33 cellular contexts compared by ENCODE assay signal in genomic region chr15:70962084-70962483, GRCh38.
"Had no signal": no experiment of that assay in that cellular context is flagged by ENCODE, and none has a peak within 500 bp of the region (broad histone marks: within the 10 kb centered on the region; RNA-seq: fewer than 3 reads in every experiment).

No MANE protein-coding gene starts in this region.

- H3K4me3 ChIP-seq: MG63 had no signal

- DNase-seq: Karpas-422, Kasumi-1, MG63, MM.1S, MV-4-11, NCI-H1048, NCI-H1092, NCI-H1092 treated with DMSO at 0.1 percent for 48 hours, NCI-H1105, NCI-H1105 treated with DMSO at 0.1 percent for 48 hours, NCI-H1417, NCI-H1417 treated with DMSO at 0.1 percent for 48 hours, NCI-H1436, NCI-H1436 treated with DMSO at 0.1 percent for 48 hours, NCI-H146, NCI-H187, NCI-H187 treated with DMSO at 0.1 percent for 48 hours, NCI-H1930, NCI-H2029, NCI-H2029 treated with DMSO at 0.1 percent for 48 hours, NCI-H2081, NCI-H2081 treated with DMSO at 0.1 percent for 48 hours, NCI-H2107, NCI-H2171, NCI-H2171 treated with DMSO at 0.1 percent for 48 hours, NCI-H2227 treated with DMSO at 0.1 percent for 48 hours, NCI-H226, NCI-H345, NCI-H446, NCI-H446 treated with DMSO at 0.1 percent for 48 hours, NCI-H510A, NCI-H510A treated with DMSO at 0.1 percent for 48 hours, NCI-H524 treated with DMSO at 0.1 percent for 48 hours had no signal

- H3K36me3 ChIP-seq: MG63 had no signal
